ENCODE assay signal across 11 cellular contexts in the genomic region with DNA sequence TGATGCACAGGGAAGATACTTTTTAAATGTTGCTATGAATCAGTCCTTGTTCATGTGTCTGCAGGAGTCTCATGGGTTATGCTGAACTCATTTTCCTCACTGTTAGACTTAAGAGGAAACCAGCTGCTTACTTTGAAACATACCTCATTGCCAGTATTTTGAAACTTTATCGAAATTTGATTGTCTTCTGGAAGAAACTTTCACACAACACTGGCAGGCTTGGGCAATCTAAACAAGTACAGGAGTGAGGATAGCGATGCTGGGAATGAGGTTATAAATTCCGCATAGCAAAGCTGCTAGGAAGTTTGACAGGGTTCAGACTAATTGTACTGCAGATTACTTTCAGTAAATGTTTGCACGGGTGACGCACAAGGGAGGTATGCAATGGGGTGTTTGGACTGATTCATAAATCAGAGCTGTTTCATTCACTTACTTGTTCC.
DNase-seq lines count a peak whose midpoint lies in the region; ATAC-seq and TF ChIP-seq lines count a peak whose summit lies in the region.
"Had no signal": no experiment of that assay in that cellular context is flagged by ENCODE, and none has a peak within 500 bp of the region (broad histone marks: within the 10 kb centered on the region; RNA-seq: fewer than 3 reads in every experiment).

No MANE protein-coding gene starts in this region.

- H3K4me1 Mint-ChIP-seq in GM23338, result peaks cover 29% of the 10 kb centered on the region

- no peaks in the 10 kb centered on the region for H3K36me3 ChIP-seq in GM23338 (ENCODE audit: insufficient read depth)
- no peaks in the 10 kb centered on the region for H3K36me3 ChIP-seq in left ventricle myocardium inferior

- no peaks in the 10 kb centered on the region for H3K4me1 ChIP-seq in GM23338 (ENCODE audit: insufficient read depth)
- peaks cover 26% of the 10 kb centered on the region for H3K4me1 ChIP-seq in left ventricle myocardium inferior

- no peaks in the 10 kb centered on the region for H3K9me3 Mint-ChIP-seq in GM23338

- intact Hi-C loops in left ventricle myocardium inferior (cut with micrococcal nuclease), result no loop called here

- DNase-seq in GM23338 (ENCODE audit: low spot score) (no peak), amniotic epithelial cell (ENCODE audit: low read depth) (peak; percentile 100), left ventricle myocardium inferior (no peak), skeletal muscle cell (ENCODE audit: low read depth) (peak; percentile 99), DMS53 (lab: John Stamatoyannopoulos, UW) (no peak), SW 1271 (lab: John Stamatoyannopoulos, UW) (no peak), NOMO-1 (lab: John Stamatoyannopoulos, UW; ENCODE audit: unreplicated experiment in 2 of 2) (no peak)
- DNase-seq: mesendoderm, NCI-H146 had no signal

- no peaks in the 10 kb centered on the region for H3K27me3 Mint-ChIP-seq in GM23338 (ENCODE audit: insufficient read depth, low read depth, poor library complexity)
- H3K27me3 Mint-ChIP-seq: activated naive CD8-positive, alpha-beta T cell had no signal

- no peaks in the 10 kb centered on the region for H4K20me1 ChIP-seq in GM23338 (replicated peaks; ENCODE audit: insufficient read depth)

- H3K36me3 Mint-ChIP-seq in GM23338 (ENCODE audit: low read depth), result no peaks in the 10 kb centered on the region
- H3K36me3 Mint-ChIP-seq: activated naive CD8-positive, alpha-beta T cell had no signal

- H3K79me2 ChIP-seq in GM23338 (replicated peaks; ENCODE audit: insufficient read depth), result no peaks in the 10 kb centered on the region

- H3K27me3 ChIP-seq in GM23338 (ENCODE audit: insufficient read depth), result no peaks in the 10 kb centered on the region
- H3K27me3 ChIP-seq in left ventricle myocardium inferior (ENCODE audit: low read depth), result no peaks in the 10 kb centered on the region

- H3K4me2 ChIP-seq in GM23338, result no peak overlapping the region

- H2AFZ ChIP-seq in GM23338, result 0 out of 2 replicates have a peak overlapping the region, but pooled peaks have one; percentile 35

- H3K9me2 ChIP-seq in GM23338 (ENCODE audit: insufficient read depth), result no peaks in the 10 kb centered on the region

- no peaks in the 10 kb centered on the region for H3K9me3 ChIP-seq in left ventricle myocardium inferior (replicated peaks)

- H3K27ac ChIP-seq in GM23338 (ENCODE audit: low read depth) (no peak overlapping the region), left ventricle myocardium inferior (replicated peaks) (peak overlapping the region; percentile 62)

- H3F3A ChIP-seq in GM23338 (replicated peaks; ENCODE audit: low read depth), result no peaks in the 10 kb centered on the region

- TF ChIP-seq CTCF in GM23338 (conservative IDR thresholded peaks at IDR 0.05; ENCODE audit: low read depth in 2 of 2) (no peak), left ventricle myocardium inferior (IDR thresholded peaks at IDR 0.05; ENCODE audit: borderline replicate concordance) (no peak)

- 0 out of 2 replicates have a peak overlapping the region, but pooled peaks have one; percentile 11 for H3K27ac Mint-ChIP-seq in GM23338
- H3K27ac Mint-ChIP-seq: activated naive CD8-positive, alpha-beta T cell had no signal

- ATAC-seq in GM23338 (no peak), GM19324 (IDR thresholded peaks at IDR 0.05; ENCODE audit: low FRiP score, unreplicated experiment) (no peak)

- H3K4me3 ChIP-seq in GM23338 (no peak overlapping the region), left ventricle myocardium inferior (peak overlapping the region; percentile 0), skeletal muscle cell (ENCODE audit: low read depth, low read length) (no peak overlapping the region)

- no peak overlapping the region for H3K4me3 Mint-ChIP-seq in GM23338
- H3K4me3 Mint-ChIP-seq: activated naive CD8-positive, alpha-beta T cell had no signal

TF ChIP-seq in GM23338, 12 proteins besides CTCF, POLR2A, EP300 and RAD21:
- TF ChIP-seq, protein P1, sequence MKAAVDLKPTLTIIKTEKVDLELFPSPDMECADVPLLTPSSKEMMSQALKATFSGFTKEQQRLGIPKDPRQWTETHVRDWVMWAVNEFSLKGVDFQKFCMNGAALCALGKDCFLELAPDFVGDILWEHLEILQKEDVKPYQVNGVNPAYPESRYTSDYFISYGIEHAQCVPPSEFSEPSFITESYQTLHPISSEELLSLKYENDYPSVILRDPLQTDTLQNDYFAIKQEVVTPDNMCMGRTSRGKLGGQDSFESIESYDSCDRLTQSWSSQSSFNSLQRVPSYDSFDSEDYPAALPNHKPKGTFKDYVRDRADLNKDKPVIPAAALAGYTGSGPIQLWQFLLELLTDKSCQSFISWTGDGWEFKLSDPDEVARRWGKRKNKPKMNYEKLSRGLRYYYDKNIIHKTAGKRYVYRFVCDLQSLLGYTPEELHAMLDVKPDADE (IDR thresholded peaks at IDR 0.05), result no peak
- no peak for TF ChIP-seq STAT1 (IDR thresholded peaks at IDR 0.05; ENCODE audit: unreplicated experiment)
- TF ChIP-seq, protein P2, sequence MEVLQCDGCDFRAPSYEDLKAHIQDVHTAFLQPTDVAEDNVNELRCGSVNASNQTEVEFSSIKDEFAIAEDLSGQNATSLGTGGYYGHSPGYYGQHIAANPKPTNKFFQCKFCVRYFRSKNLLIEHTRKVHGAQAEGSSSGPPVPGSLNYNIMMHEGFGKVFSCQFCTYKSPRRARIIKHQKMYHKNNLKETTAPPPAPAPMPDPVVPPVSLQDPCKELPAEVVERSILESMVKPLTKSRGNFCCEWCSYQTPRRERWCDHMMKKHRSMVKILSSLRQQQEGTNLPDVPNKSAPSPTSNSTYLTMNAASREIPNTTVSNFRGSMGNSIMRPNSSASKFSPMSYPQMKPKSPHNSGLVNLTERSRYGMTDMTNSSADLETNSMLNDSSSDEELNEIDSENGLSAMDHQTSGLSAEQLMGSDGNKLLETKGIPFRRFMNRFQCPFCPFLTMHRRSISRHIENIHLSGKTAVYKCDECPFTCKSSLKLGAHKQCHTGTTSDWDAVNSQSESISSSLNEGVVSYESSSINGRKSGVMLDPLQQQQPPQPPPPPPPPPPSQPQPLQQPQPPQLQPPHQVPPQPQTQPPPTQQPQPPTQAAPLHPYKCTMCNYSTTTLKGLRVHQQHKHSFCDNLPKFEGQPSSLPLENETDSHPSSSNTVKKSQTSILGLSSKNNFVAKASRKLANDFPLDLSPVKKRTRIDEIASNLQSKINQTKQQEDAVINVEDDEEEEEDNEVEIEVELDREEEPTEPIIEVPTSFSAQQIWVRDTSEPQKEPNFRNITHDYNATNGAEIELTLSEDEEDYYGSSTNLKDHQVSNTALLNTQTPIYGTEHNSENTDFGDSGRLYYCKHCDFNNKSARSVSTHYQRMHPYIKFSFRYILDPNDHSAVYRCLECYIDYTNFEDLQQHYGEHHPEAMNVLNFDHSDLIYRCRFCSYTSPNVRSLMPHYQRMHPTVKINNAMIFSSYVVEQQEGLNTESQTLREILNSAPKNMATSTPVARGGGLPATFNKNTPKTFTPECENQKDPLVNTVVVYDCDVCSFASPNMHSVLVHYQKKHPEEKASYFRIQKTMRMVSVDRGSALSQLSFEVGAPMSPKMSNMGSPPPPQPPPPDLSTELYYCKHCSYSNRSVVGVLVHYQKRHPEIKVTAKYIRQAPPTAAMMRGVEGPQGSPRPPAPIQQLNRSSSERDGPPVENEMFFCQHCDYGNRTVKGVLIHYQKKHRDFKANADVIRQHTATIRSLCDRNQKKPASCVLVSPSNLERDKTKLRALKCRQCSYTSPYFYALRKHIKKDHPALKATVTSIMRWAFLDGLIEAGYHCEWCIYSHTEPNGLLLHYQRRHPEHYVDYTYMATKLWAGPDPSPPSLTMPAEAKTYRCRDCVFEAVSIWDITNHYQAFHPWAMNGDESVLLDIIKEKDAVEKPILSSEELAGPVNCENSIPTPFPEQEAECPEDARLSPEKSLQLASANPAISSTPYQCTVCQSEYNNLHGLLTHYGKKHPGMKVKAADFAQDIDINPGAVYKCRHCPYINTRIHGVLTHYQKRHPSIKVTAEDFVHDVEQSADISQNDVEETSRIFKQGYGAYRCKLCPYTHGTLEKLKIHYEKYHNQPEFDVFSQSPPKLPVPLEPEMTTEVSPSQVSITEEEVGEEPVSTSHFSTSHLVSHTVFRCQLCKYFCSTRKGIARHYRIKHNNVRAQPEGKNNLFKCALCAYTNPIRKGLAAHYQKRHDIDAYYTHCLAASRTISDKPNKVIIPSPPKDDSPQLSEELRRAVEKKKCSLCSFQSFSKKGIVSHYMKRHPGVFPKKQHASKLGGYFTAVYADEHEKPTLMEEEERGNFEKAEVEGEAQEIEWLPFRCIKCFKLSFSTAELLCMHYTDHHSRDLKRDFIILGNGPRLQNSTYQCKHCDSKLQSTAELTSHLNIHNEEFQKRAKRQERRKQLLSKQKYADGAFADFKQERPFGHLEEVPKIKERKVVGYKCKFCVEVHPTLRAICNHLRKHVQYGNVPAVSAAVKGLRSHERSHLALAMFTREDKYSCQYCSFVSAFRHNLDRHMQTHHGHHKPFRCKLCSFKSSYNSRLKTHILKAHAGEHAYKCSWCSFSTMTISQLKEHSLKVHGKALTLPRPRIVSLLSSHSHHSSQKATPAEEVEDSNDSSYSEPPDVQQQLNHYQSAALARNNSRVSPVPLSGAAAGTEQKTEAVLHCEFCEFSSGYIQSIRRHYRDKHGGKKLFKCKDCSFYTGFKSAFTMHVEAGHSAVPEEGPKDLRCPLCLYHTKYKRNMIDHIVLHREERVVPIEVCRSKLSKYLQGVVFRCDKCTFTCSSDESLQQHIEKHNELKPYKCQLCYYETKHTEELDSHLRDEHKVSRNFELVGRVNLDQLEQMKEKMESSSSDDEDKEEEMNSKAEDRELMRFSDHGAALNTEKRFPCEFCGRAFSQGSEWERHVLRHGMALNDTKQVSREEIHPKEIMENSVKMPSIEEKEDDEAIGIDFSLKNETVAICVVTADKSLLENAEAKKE (CRISPR knock-in tag; IDR thresholded peaks at IDR 0.05), result no peak
TF ChIP-seq in GM23338: peak in this region for 0.

Comparison
In these comparisons a context has a peak if more than half of its experiments do, and no peak if none do; other contexts are left out.
1. DNase-seq: peak in amniotic epithelial cell (single experiment) and skeletal muscle cell (single experiment); none in GM23338 (single experiment), left ventricle myocardium inferior (single experiment), DMS53 (single experiment), SW 1271 (0 of 2) and NOMO-1 (0 of 2).